In the genomic region with DNA sequence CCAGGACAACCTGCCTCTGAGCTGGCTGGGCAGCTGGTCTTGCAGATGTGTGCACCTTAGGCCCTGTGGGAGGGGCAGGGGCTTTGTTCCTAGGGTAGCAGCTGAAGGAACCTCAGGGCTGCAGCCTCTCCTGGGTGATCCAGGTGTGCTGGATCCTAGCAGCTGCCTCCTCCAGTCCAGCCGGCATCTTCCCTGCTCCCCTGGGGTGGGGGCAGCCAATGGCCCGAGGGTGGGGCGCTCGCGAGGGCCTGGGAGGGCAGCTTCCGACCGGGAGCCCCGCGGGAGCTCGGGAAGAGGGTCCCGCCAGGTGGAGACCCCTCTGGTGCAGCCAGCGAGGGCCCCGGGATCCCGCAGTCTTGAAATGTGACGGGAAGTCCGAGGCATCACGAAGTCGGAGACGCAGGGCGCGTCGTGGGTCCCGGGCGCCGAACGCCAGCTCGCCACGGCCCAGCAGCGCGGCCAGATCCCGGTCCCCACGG, we compare ENCODE assay signal across 9 cellular contexts. TPM values are rescaled to one million over a fixed set of nuclear protein-coding genes. Genes with fewer than 3 reads are reported as not detected.
DNase-seq lines count a peak whose midpoint lies in the region; ATAC-seq and TF ChIP-seq lines count a peak whose summit lies in the region.
"Had no signal": no experiment of that assay in that cellular context is flagged by ENCODE, and none has a peak within 500 bp of the region (broad histone marks: within the 10 kb centered on the region; RNA-seq: fewer than 3 reads in every experiment).

No MANE protein-coding gene starts in this region.

- TF ChIP-seq CTCF in liver (IDR thresholded peaks at IDR 0.05; ENCODE audit: low read depth, low read length, missing input control) = no peak
- no peak for TF ChIP-seq CTCF in mammary epithelial cell (conservative IDR thresholded peaks at IDR 0.05 in 1 of 2, IDR thresholded peaks at IDR 0.05 in 1 of 2; ENCODE audit: extremely low read depth in 1 of 2, insufficient read depth in 1 of 2, low read depth in 1 of 2, low read length in 2 of 2)

- no peak overlapping the region for H2AFZ ChIP-seq in mammary epithelial cell (ENCODE audit: low read depth, low read length)

- peak overlapping the region; percentile 90 for H3K27ac Mint-ChIP-seq in T-helper 2 cell treated with Interferon-gamma antibody and Interleukin-4, amounts not matched to agents 5 μg/mL and 100 μg/mL, for 36 hours
- peak overlapping the region; percentile 96 for H3K27ac Mint-ChIP-seq in activated naive CD8-positive, alpha-beta T cell treated with anti-CD3 and anti-CD28 coated beads, Interleukin-2, amount 50 U/mL, for 24 hours

- no peaks in the 10 kb centered on the region for H4K20me1 ChIP-seq in mammary epithelial cell (ENCODE audit: insufficient read depth, low read length)

- H3K27ac ChIP-seq in liver (ENCODE audit: low read depth in 1 of 2, low read length in 2 of 2) (peak overlapping the region; percentile 81 to 92), substantia nigra (ENCODE audit: low read depth, low read length, poor library complexity, severe bottlenecking) (peak overlapping the region; percentile 12), mammary epithelial cell (ENCODE audit: insufficient read depth, low read depth, low read length) (no peak overlapping the region)
- H3K27ac ChIP-seq: epithelial cell of prostate had no signal

- H3K36me3 ChIP-seq in liver (ENCODE audit: control insufficient read depth in 4 of 4, insufficient read depth in 3 of 4, low read depth in 1 of 4, low read length in 3 of 4) (no peaks in the 10 kb centered on the region), mammary epithelial cell (ENCODE audit: insufficient read depth, low read length) (no peaks in the 10 kb centered on the region)

- in situ Hi-C loops in mammary epithelial cell (cut with MboI; ENCODE audit: low sequenced_read_pairs in 2 of 2) = no loop called here

- CTCF ChIA-PET in mammary epithelial cell (lab: Charles Lee; ENCODE audit: low non-redundant PET) = no interaction called here

- H3K9me3 ChIP-seq in liver (ENCODE audit: control insufficient read depth in 4 of 4, low read length in 3 of 4) = no peaks in the 10 kb centered on the region
- no peaks in the 10 kb centered on the region for H3K9me3 ChIP-seq in mammary epithelial cell (replicated peaks; ENCODE audit: insufficient read depth, low read length)

- no peaks in the 10 kb centered on the region for H3K27me3 Mint-ChIP-seq in T-helper 2 cell treated with Interferon-gamma antibody and Interleukin-4, amounts not matched to agents 5 μg/mL and 100 μg/mL, for 36 hours (ENCODE audit: low read depth)
- no peaks in the 10 kb centered on the region for H3K27me3 Mint-ChIP-seq in activated naive CD8-positive, alpha-beta T cell treated with anti-CD3 and anti-CD28 coated beads, Interleukin-2, amount 50 U/mL, for 24 hours

- peak overlapping the region; percentile 48 to 61 (median 59) for H3K4me3 ChIP-seq in liver (ENCODE audit: low read depth in 1 of 3, low read length in 3 of 3)
- no peak overlapping the region for H3K4me3 ChIP-seq in mammary epithelial cell (replicated peaks in 1 of 3; ENCODE audit: insufficient read depth in 1 of 3, low read depth in 2 of 3, low read length in 3 of 3)

- no peak for ATAC-seq in activated naive CD8-positive, alpha-beta T cell treated with anti-CD3 and anti-CD28 coated beads, Interleukin-2, amount 50 U/mL, for 24 hours
- no peak for ATAC-seq in GM18909 (IDR thresholded peaks at IDR 0.05; ENCODE audit: poor library complexity, unreplicated experiment)

- H3K4me1 ChIP-seq in liver (ENCODE audit: control insufficient read depth in 4 of 4, insufficient read depth in 4 of 4, low read length in 3 of 4) = peaks cover 0 to 41% (median 19%) of the 10 kb centered on the region in 4 donors
- H3K4me1 ChIP-seq in mammary epithelial cell (ENCODE audit: insufficient read depth, low read length) = peaks cover 3% of the 10 kb centered on the region

- H3K4me1 Mint-ChIP-seq in T-helper 2 cell treated with Interferon-gamma antibody and Interleukin-4, amounts not matched to agents 5 μg/mL and 100 μg/mL, for 36 hours (ENCODE audit: low read depth) = peaks cover 31% of the 10 kb centered on the region
- peaks cover 41% of the 10 kb centered on the region for H3K4me1 Mint-ChIP-seq in activated naive CD8-positive, alpha-beta T cell treated with anti-CD3 and anti-CD28 coated beads, Interleukin-2, amount 50 U/mL, for 24 hours

- 45% methylated on average over 32 of the region's 32 CpGs for WGBS in liver
- WGBS in mammary epithelial cell (ENCODE audit: low coverage, missing lambda C conversion rate) = 93% methylated on average over 3 of the region's 32 CpGs

- intact Hi-C loops in mammary epithelial cell (cut with micrococcal nuclease) = no loop called here

- no peak for DNase-seq in T-helper 2 cell treated with Interferon-gamma antibody and Interleukin-4, amounts not matched to agents 5 μg/mL and 100 μg/mL, for 36 hours (ENCODE audit: low spot score)
- DNase-seq in T-helper 2 cell = no peak
- no peak for DNase-seq in activated naive CD8-positive, alpha-beta T cell treated with anti-CD3 and anti-CD28 coated beads, Interleukin-2, amount 50 U/mL, for 24 hours
- DNase-seq in substantia nigra (lab: John Stamatoyannopoulos, UW) = no peak
- DNase-seq in mammary epithelial cell = no peak
- no peak for DNase-seq in NCI-H2196 (lab: John Stamatoyannopoulos, UW; ENCODE audit: unreplicated experiment)

- peaks cover 8% of the 10 kb centered on the region for H3K79me2 ChIP-seq in mammary epithelial cell (ENCODE audit: insufficient read depth, low read length)

- H3K4me2 ChIP-seq in mammary epithelial cell (ENCODE audit: insufficient read depth, low read depth, low read length) = no peak overlapping the region

- dilution Hi-C loops in mammary epithelial cell (cut with HindIII; ENCODE audit: low sequenced_read_pairs) = no loop called here

- peaks cover 46% of the 10 kb centered on the region for H3K36me3 Mint-ChIP-seq in T-helper 2 cell treated with Interferon-gamma antibody and Interleukin-4, amounts not matched to agents 5 μg/mL and 100 μg/mL, for 36 hours (ENCODE audit: low read depth)
- peaks cover 34% of the 10 kb centered on the region for H3K36me3 Mint-ChIP-seq in activated naive CD8-positive, alpha-beta T cell treated with anti-CD3 and anti-CD28 coated beads, Interleukin-2, amount 50 U/mL, for 24 hours (ENCODE audit: low read depth)

- H3K9me3 Mint-ChIP-seq in T-helper 2 cell treated with Interferon-gamma antibody and Interleukin-4, amounts not matched to agents 5 μg/mL and 100 μg/mL, for 36 hours = no peaks in the 10 kb centered on the region
- no peaks in the 10 kb centered on the region for H3K9me3 Mint-ChIP-seq in activated naive CD8-positive, alpha-beta T cell treated with anti-CD3 and anti-CD28 coated beads, Interleukin-2, amount 50 U/mL, for 24 hours

- no peak for TF ChIP-seq RAD21 in liver (IDR thresholded peaks at IDR 0.05)

- H3K9ac ChIP-seq in liver (ENCODE audit: low read depth in 1 of 2, low read length in 2 of 2) = peak overlapping the region; percentile 10 to 81
- H3K9ac ChIP-seq in mammary epithelial cell (ENCODE audit: insufficient read depth, low read length) = no peak overlapping the region

- no peaks in the 10 kb centered on the region for H3K27me3 ChIP-seq in liver (ENCODE audit: control insufficient read depth in 4 of 4, insufficient read depth in 4 of 4, low read length in 3 of 4)
- peaks cover 1% of the 10 kb centered on the region for H3K27me3 ChIP-seq in mammary epithelial cell (ENCODE audit: insufficient read depth, low read length)

- no TSS peak for BruUV-seq in mammary epithelial cell (replicated peaks; lab: Mats Ljungman, UMichigan)

- H3K4me3 Mint-ChIP-seq in T-helper 2 cell treated with Interferon-gamma antibody and Interleukin-4, amounts not matched to agents 5 μg/mL and 100 μg/mL, for 36 hours = peak overlapping the region; percentile 96
- H3K4me3 Mint-ChIP-seq in activated naive CD8-positive, alpha-beta T cell treated with anti-CD3 and anti-CD28 coated beads, Interleukin-2, amount 50 U/mL, for 24 hours = peak overlapping the region; percentile 92

TF ChIP-seq in liver, 16 proteins besides CTCF, POLR2A, EP300 and RAD21 (continues in another document):
- TF ChIP-seq, protein P1, sequence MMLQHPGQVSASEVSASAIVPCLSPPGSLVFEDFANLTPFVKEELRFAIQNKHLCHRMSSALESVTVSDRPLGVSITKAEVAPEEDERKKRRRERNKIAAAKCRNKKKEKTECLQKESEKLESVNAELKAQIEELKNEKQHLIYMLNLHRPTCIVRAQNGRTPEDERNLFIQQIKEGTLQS (IDR thresholded peaks at IDR 0.05) = no peak
- TF ChIP-seq HNF4A (conservative IDR thresholded peaks at IDR 0.05) (no peak), FOXA1 (IDR thresholded peaks at IDR 0.05) (no peak)

RNA-seq across cellular contexts. Expression of a gene that starts 1.7 kb away (rescaled TPM):
- 10 to 100 TPM; 12.6 to 37.4 TPM for total RNA-seq in liver
- 100 to 1,000 TPM in 1 of 2 donors, 10 to 100 TPM in 1; 96.0 to 113 TPM for polyA plus RNA-seq in liver
- 1 to 10 TPM; 1.7 to 2.8 TPM for total RNA-seq in mammary epithelial cell
- polyA plus RNA-seq in mammary epithelial cell = 5.1 TPM
- 2.0 TPM for polyA minus RNA-seq in mammary epithelial cell

RNA-seq across cellular contexts. Expression of a gene that starts 5.1 kb away (rescaled TPM):
- total RNA-seq in liver (100 to 1,000 TPM in 1 of 2 donors, 10 to 100 TPM in 1; 48.6 to 105 TPM), mammary epithelial cell (100 to 1,000 TPM in 1 of 2 donors, 10 to 100 TPM in 1; 58.7 to 211 TPM)
- polyA plus RNA-seq in liver (1,000 to 10,000 TPM; 2,070 to 2,255 TPM), mammary epithelial cell (230 TPM)
- polyA minus RNA-seq in mammary epithelial cell = 231 TPM

RNA-seq across cellular contexts. Expression of a gene that starts 7.9 kb away (rescaled TPM):
- 10 to 100 TPM in 1 of 2 donors, 1 to 10 TPM in 1; 8.5 to 49.0 TPM for total RNA-seq in liver
- 1,000 to 10,000 TPM in 1 of 2 donors, 100 to 1,000 TPM in 1; 759 to 1,441 TPM for polyA plus RNA-seq in liver
- total RNA-seq in mammary epithelial cell = 10 to 100 TPM in 1 of 2 donors, 1 to 10 TPM in 1; 4.7 to 29.1 TPM
- polyA plus RNA-seq in mammary epithelial cell = 37.8 TPM
- 92.3 TPM for polyA minus RNA-seq in mammary epithelial cell

RNA-seq across cellular contexts. Expression of a gene that starts 16.2 kb away (rescaled TPM):
- not detected for total RNA-seq in liver
- polyA plus RNA-seq in liver = not detected
- total RNA-seq in mammary epithelial cell = not detected
- not detected for polyA plus RNA-seq in mammary epithelial cell
- not detected for polyA minus RNA-seq in mammary epithelial cell

RNA-seq across cellular contexts. Expression of a gene that starts 26.6 kb away (rescaled TPM):
- total RNA-seq in liver = 10 to 100 TPM in 1 of 2 donors, 1 to 10 TPM in 1; 1.3 to 11.4 TPM
- 1 to 10 TPM; 5.4 to 9.6 TPM for polyA plus RNA-seq in liver
- total RNA-seq in mammary epithelial cell = 1 to 10 TPM; 2.5 to 7.9 TPM
- 1.5 TPM for polyA plus RNA-seq in mammary epithelial cell
- polyA minus RNA-seq in mammary epithelial cell = 2.1 TPM

Comparison
In these comparisons a context has a peak if more than half of its experiments do, and no peak if none do; other contexts are left out.
1. H3K4me3 ChIP-seq: peak in liver (3 of 3); none in mammary epithelial cell (0 of 3).